ENCODE assay signal across 16 cellular contexts in genomic region chr6:49892280-49892679, GRCh38. TPM values are rescaled to one million over a fixed set of nuclear protein-coding genes. Genes with fewer than 3 reads are reported as not detected.
A peak's percentile ranks its signal among the peaks of the same experiment; 100 is the strongest.
DNase-seq lines count a peak whose midpoint lies in the region; ATAC-seq and TF ChIP-seq lines count a peak whose summit lies in the region.
"Had no signal": no experiment of that assay in that cellular context is flagged by ENCODE, and none has a peak within 500 bp of the region (broad histone marks: within the 10 kb centered on the region; RNA-seq: fewer than 3 reads in every experiment).

No MANE protein-coding gene starts in this region.

- H3K27me3 Mint-ChIP-seq in MCF 10A (ENCODE audit: insufficient read depth, unreplicated experiment) = no peaks in the 10 kb centered on the region
- no peaks in the 10 kb centered on the region for H3K27me3 Mint-ChIP-seq in osteocyte (ENCODE audit: unreplicated experiment)
- H3K27me3 Mint-ChIP-seq: CD8-positive, alpha-beta memory T cell; T-cell had no signal

- H2AFZ ChIP-seq in mammary epithelial cell (ENCODE audit: low read depth, low read length) = no peak overlapping the region

- BruUV-seq in MCF 10A (replicated peaks; lab: Mats Ljungman, UMichigan) = no TSS peak
- no TSS peak for BruUV-seq in mammary epithelial cell (replicated peaks; lab: Mats Ljungman, UMichigan)

- in situ Hi-C loops in mammary epithelial cell (cut with MboI; ENCODE audit: low sequenced_read_pairs in 2 of 2) = no loop called here

- CTCF ChIA-PET in MCF 10A (lab: Yijun Ruan, JAX) (interaction anchor here (0.8 to 0.9 kb wide), 2 partner anchors 285 to 709 kb away, joined by 3 to 4 read pairs; no protein-coding TSS in a partner anchor), mammary epithelial cell (lab: Charles Lee; ENCODE audit: low non-redundant PET) (no interaction called here)

- H3K4me1 Mint-ChIP-seq in MCF 10A (ENCODE audit: insufficient read depth, unreplicated experiment) = no peaks in the 10 kb centered on the region
- no peaks in the 10 kb centered on the region for H3K4me1 Mint-ChIP-seq in osteocyte (ENCODE audit: unreplicated experiment)
- H3K4me1 Mint-ChIP-seq: CD8-positive, alpha-beta memory T cell; T-cell had no signal

- H3K4me1 ChIP-seq in mammary epithelial cell (ENCODE audit: insufficient read depth, low read length) = no peaks in the 10 kb centered on the region

- peaks cover 14% of the 10 kb centered on the region for H3K9me3 Mint-ChIP-seq in MCF 10A (ENCODE audit: unreplicated experiment)
- H3K9me3 Mint-ChIP-seq in osteocyte (ENCODE audit: unreplicated experiment) = peaks cover 36% of the 10 kb centered on the region

- H3K4me3 ChIP-seq in mammary epithelial cell (replicated peaks in 1 of 3; ENCODE audit: insufficient read depth in 1 of 3, low read depth in 2 of 3, low read length in 3 of 3) (no peak overlapping the region), epithelial cell of esophagus (ENCODE audit: low read length) (no peak overlapping the region)

- H3K27ac Mint-ChIP-seq in MCF 10A (ENCODE audit: low read depth, unreplicated experiment) (no peak overlapping the region), osteocyte (ENCODE audit: unreplicated experiment) (no peak overlapping the region)
- H3K27ac Mint-ChIP-seq: CD8-positive, alpha-beta memory T cell; T-cell had no signal

- H3K36me3 Mint-ChIP-seq in MCF 10A (ENCODE audit: insufficient read depth, unreplicated experiment) (no peaks in the 10 kb centered on the region), osteocyte (ENCODE audit: unreplicated experiment) (no peaks in the 10 kb centered on the region)
- H3K36me3 Mint-ChIP-seq: CD8-positive, alpha-beta memory T cell; T-cell had no signal

- 50% methylated on average over 2 of the region's 3 CpGs for WGBS in mammary epithelial cell (ENCODE audit: low coverage, missing lambda C conversion rate)

- POLR2A ChIA-PET in MCF 10A (lab: Yijun Ruan, JAX) = no interaction called here

- H3K4me3 Mint-ChIP-seq in MCF 10A (ENCODE audit: unreplicated experiment) (no peak overlapping the region), osteocyte (ENCODE audit: unreplicated experiment) (no peak overlapping the region)
- H3K4me3 Mint-ChIP-seq: CD8-positive, alpha-beta memory T cell; T-cell had no signal

- no peaks in the 10 kb centered on the region for H4K20me1 ChIP-seq in mammary epithelial cell (ENCODE audit: insufficient read depth, low read length)

- dilution Hi-C loops in mammary epithelial cell (cut with HindIII; ENCODE audit: low sequenced_read_pairs) = no loop called here

- H3K36me3 ChIP-seq in mammary epithelial cell (ENCODE audit: insufficient read depth, low read length) = no peaks in the 10 kb centered on the region

- TF ChIP-seq CTCF in MCF 10A (IDR thresholded peaks at IDR 0.05; ENCODE audit: unreplicated experiment) = no peak
- TF ChIP-seq CTCF in mammary epithelial cell (conservative IDR thresholded peaks at IDR 0.05 in 1 of 2, IDR thresholded peaks at IDR 0.05 in 1 of 2; ENCODE audit: extremely low read depth in 1 of 2, insufficient read depth in 1 of 2, low read depth in 1 of 2, low read length in 2 of 2) = no peak
- no peak for TF ChIP-seq CTCF in epithelial cell of esophagus (IDR thresholded peaks at IDR 0.05; ENCODE audit: insufficient read depth, low read depth, low read length, missing control alignments)
- TF ChIP-seq CTCF in osteocyte (IDR thresholded peaks at IDR 0.05) = no peak

- H3K27ac ChIP-seq in mammary epithelial cell (ENCODE audit: insufficient read depth, low read depth, low read length) = no peak overlapping the region

- no peak overlapping the region for H3K4me2 ChIP-seq in mammary epithelial cell (ENCODE audit: insufficient read depth, low read depth, low read length)

- peak; percentile 5 for DNase-seq in MCF 10A (ENCODE audit: unreplicated experiment)
- no peak for DNase-seq in mammary epithelial cell
- DNase-seq in NCI-H69 (lab: John Stamatoyannopoulos, UW) = peak; percentile 28
- peak; percentile 15 for DNase-seq in epithelial cell of esophagus (ENCODE audit: low read depth)
- DNase-seq in osteocyte (ENCODE audit: extremely low spot score, unreplicated experiment) = peak; percentile 64
- no peak for DNase-seq in C1 segment of cervical spinal cord (lab: John Stamatoyannopoulos, UW)
- DNase-seq in inferior parietal cortex (ENCODE audit: extremely low spot score) = no peak
- DNase-seq: CD8-positive, alpha-beta memory T cell; EL; NCI-H146; NCI-H2081 treated with DMSO at 0.1 percent for 48 hours; PC-3; T-cell had no signal

- no peaks in the 10 kb centered on the region for H3K9me3 ChIP-seq in mammary epithelial cell (replicated peaks; ENCODE audit: insufficient read depth, low read length)

- no peaks in the 10 kb centered on the region for H3K79me2 ChIP-seq in mammary epithelial cell (ENCODE audit: insufficient read depth, low read length)

- no peak overlapping the region for H3K9ac ChIP-seq in mammary epithelial cell (ENCODE audit: insufficient read depth, low read length)

- no peak for ATAC-seq in GM19463 (IDR thresholded peaks at IDR 0.05; ENCODE audit: unreplicated experiment)
- ATAC-seq: HCT116, PC-3, T-cell had no signal

- peaks cover 2% of the 10 kb centered on the region for H3K27me3 ChIP-seq in mammary epithelial cell (ENCODE audit: insufficient read depth, low read length)

- intact Hi-C loops in MCF 10A (cut with micrococcal nuclease) (no loop called here), mammary epithelial cell (cut with micrococcal nuclease) (no loop called here)

RNA-seq across cellular contexts. Expression of gene CRISP1, which starts 25.9 kb away (rescaled TPM):
- not detected in 2 replicates for total RNA-seq in MCF 10A (2022)
- total RNA-seq in mammary epithelial cell = not detected
- not detected for polyA plus RNA-seq in mammary epithelial cell
- not detected for polyA minus RNA-seq in mammary epithelial cell
- not detected in 2 replicates for total RNA-seq in osteocyte
- total RNA-seq: CD8-positive, alpha-beta memory T cell; NCI-H460; PC-3; T-cell had no signal
- polyA plus RNA-seq: CD8-positive, alpha-beta memory T cell had no signal

Comparison
In these comparisons a context has a peak if more than half of its experiments do, and no peak if none do; other contexts are left out.
1. DNase-seq: peak in MCF 10A (single experiment), NCI-H69 (single experiment), epithelial cell of esophagus (single experiment) and osteocyte (single experiment); none in mammary epithelial cell (single experiment), C1 segment of cervical spinal cord (0 of 14) and inferior parietal cortex (single experiment).